In the genomic region with DNA sequence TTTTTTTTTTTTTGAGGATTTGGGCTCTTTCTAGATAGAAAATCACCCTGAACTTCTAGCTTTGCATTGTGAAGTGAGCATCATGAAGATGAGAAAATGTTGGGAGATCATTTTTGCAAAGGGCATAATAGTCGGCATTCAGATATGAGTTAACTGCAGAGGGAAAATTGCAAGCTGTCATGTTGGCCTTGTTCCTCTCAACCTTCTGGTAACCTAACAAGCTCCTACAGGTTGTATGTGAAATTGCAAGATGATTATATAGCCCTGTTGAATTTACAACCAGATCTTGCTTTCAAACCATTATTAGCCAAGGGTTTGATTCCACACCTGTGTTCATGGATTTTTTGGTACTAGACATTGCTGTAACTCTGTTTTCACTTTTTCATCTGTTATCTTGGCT, we compare ENCODE assay signal across 8 cellular contexts. TPM values are rescaled to one million over a fixed set of nuclear protein-coding genes. Genes with fewer than 3 reads are reported as not detected.
DNase-seq lines count a peak whose midpoint lies in the region; ATAC-seq and TF ChIP-seq lines count a peak whose summit lies in the region.

No MANE protein-coding gene starts in this region.

- peak overlapping the region; percentile 74 for H3K4me2 ChIP-seq in SU-DHL-6 (ENCODE audit: low read depth, low read length, poor library complexity, severe bottlenecking)

- H3K9ac ChIP-seq in SU-DHL-6 (ENCODE audit: low read length), result peak overlapping the region; percentile 88; the same call in 1 of the 2 replicates

- intact Hi-C loops in Calu3 (cut with micrococcal nuclease; ENCODE audit: unreplicated experiment), result no loop called here
- intact Hi-C loops in upper lobe of right lung (cut with DNase I), result no loop called here

- H3K4me1 Mint-ChIP-seq in Calu3 (ENCODE audit: low read depth, unreplicated experiment), result peaks cover 13% of the 10 kb centered on the region

- peaks cover 21% of the 10 kb centered on the region for H3F3A ChIP-seq in SU-DHL-6 (ENCODE audit: insufficient read depth)

- POLR2A ChIA-PET in HEK293 (lab: Yijun Ruan, JAX), result interaction anchor here (0.7 to 3.5 kb wide), 4 partner anchors 9 to 54 kb away, joined by 3 to 17 read pairs (median 4); a partner anchor contains a TSS

- H3K79me2 ChIP-seq in SU-DHL-6 (ENCODE audit: insufficient read depth, low read length), result peaks cover 48% of the 10 kb centered on the region

- CTCF ChIA-PET in Calu3 (lab: Charles Lee) (interaction anchor here (0.6 to 1.2 kb wide), 4 partner anchors 44 to 191 kb away, joined by 3 to 7 read pairs (median 4); a partner anchor contains a TSS), HEK293 (lab: Yijun Ruan, JAX) (interaction anchor here (0.7 to 2.2 kb wide), 9 partner anchors 8 to 110 kb away, joined by 3 to 10 read pairs (median 4); a partner anchor contains a TSS)

- no peak overlapping the region for H3K27ac Mint-ChIP-seq in Calu3 (ENCODE audit: unreplicated experiment)

- no peaks in the 10 kb centered on the region for H3K9me3 ChIP-seq in HEK293 (ENCODE audit: control insufficient read depth, insufficient read depth, low read depth, low read length)
- H3K9me3 ChIP-seq in SU-DHL-6 (ENCODE audit: insufficient read depth, low read length), result no peaks in the 10 kb centered on the region
- no peaks in the 10 kb centered on the region for H3K9me3 ChIP-seq in upper lobe of right lung

- H2AFZ ChIP-seq in SU-DHL-6 (ENCODE audit: low read depth, low read length, severe bottlenecking), result no peak overlapping the region

- H3K4me3 Mint-ChIP-seq in Calu3 (ENCODE audit: low read depth, unreplicated experiment), result peak overlapping the region; percentile 76

- no peaks in the 10 kb centered on the region for H3K27me3 Mint-ChIP-seq in Calu3 (ENCODE audit: unreplicated experiment)

- H3K36me3 ChIP-seq in HEK293 (ENCODE audit: control insufficient read depth in 2 of 2, insufficient read depth in 1 of 2, low read length in 2 of 2) (peaks cover 4 to 47% of the 10 kb centered on the region in 2 experiments; a peak in 2 of 3 replicates), SU-DHL-6 (ENCODE audit: low read length) (no peaks in the 10 kb centered on the region), upper lobe of right lung (peaks cover 46% of the 10 kb centered on the region)

- H3K27me3 ChIP-seq in SU-DHL-6 (ENCODE audit: low read length) (no peaks in the 10 kb centered on the region), upper lobe of right lung (no peaks in the 10 kb centered on the region)

- no peak overlapping the region; the same call in 1 of the 2 replicates for H3K4me3 ChIP-seq in HEK293 (ENCODE audit: low read depth, low read length)
- peak overlapping the region; percentile 81 for H3K4me3 ChIP-seq in SU-DHL-6 (ENCODE audit: insufficient read depth, low read length, poor library complexity, severe bottlenecking)
- H3K4me3 ChIP-seq in fibroblast of villous mesenchyme (ENCODE audit: low read depth, low read length), result no peak overlapping the region
- H3K4me3 ChIP-seq in upper lobe of right lung, result peak overlapping the region; percentile 79

- no peak for TF ChIP-seq CTCF in Calu3 (IDR thresholded peaks at IDR 0.05; ENCODE audit: unreplicated experiment)
- TF ChIP-seq CTCF in HEK293 (tag by site-specific recombination; IDR thresholded peaks at IDR 0.05), result no peak
- peak; percentile 25 for TF ChIP-seq CTCF in SU-DHL-6 (IDR thresholded peaks at IDR 0.05; ENCODE audit: insufficient read depth, low read length, poor library complexity, severe bottlenecking)
- peak; percentile 48 for TF ChIP-seq CTCF in fibroblast of villous mesenchyme (IDR thresholded peaks at IDR 0.05; ENCODE audit: insufficient read depth, low read depth, low read length)
- TF ChIP-seq CTCF in upper lobe of right lung (IDR thresholded peaks at IDR 0.05), result peak; percentile 35

- peaks cover 45% of the 10 kb centered on the region for H3K36me3 Mint-ChIP-seq in Calu3 (ENCODE audit: insufficient read depth, unreplicated experiment)

- H3K4me1 ChIP-seq in HEK293 (ENCODE audit: control insufficient read depth, insufficient read depth, low read length), result peaks cover 5% of the 10 kb centered on the region
- H3K4me1 ChIP-seq in upper lobe of right lung, result peaks cover 38% of the 10 kb centered on the region

- ATAC-seq in upper lobe of right lung, result no peak

- H3K9me2 ChIP-seq in SU-DHL-6 (replicated peaks; ENCODE audit: insufficient read depth, low read length), result no peaks in the 10 kb centered on the region

- no peaks in the 10 kb centered on the region for H4K20me1 ChIP-seq in SU-DHL-6 (ENCODE audit: low read depth, low read length)

- no TSS peak for BruUV-seq in Calu3 (replicated peaks; lab: Mats Ljungman, UMichigan)

- H3K27ac ChIP-seq in HEK293 (ENCODE audit: extremely low read depth, low read depth, low read length), result no peak overlapping the region
- peak overlapping the region; percentile 48; the same call in 1 of the 2 replicates for H3K27ac ChIP-seq in SU-DHL-6 (ENCODE audit: low read depth, low read length)
- H3K27ac ChIP-seq in upper lobe of right lung, result no peak overlapping the region

- H3K9me3 Mint-ChIP-seq in Calu3 (ENCODE audit: low read depth, unreplicated experiment), result no peaks in the 10 kb centered on the region

- DNase-seq in Calu3, result no peak
- peak; percentile 44 for DNase-seq in fibroblast of villous mesenchyme (ENCODE audit: low read depth)
- DNase-seq in upper lobe of right lung, result no peak
- DNase-seq in SHP77 (lab: John Stamatoyannopoulos, UW), result no peak
- DNase-seq in activated gamma-delta T cell treated with Interleukin-2 at 50 U/mL for 16 hours, result no peak
- no peak for DNase-seq in activated CD8-positive, alpha-beta memory T cell treated with anti-CD3 and anti-CD28 coated beads, Interleukin-2, amount 50 U/mL, for 48 hours

TF ChIP-seq in HEK293, 187 proteins besides CTCF, POLR2A, EP300 and RAD21:
- no peak for TF ChIP-seq ZNF629 (tag by site-specific recombination; IDR thresholded peaks at IDR 0.05)
- TF ChIP-seq SCRT2 (tag by site-specific recombination; IDR thresholded peaks at IDR 0.05), result peak; percentile 92
- no peak for TF ChIP-seq ZXDB (tag by site-specific recombination; IDR thresholded peaks at IDR 0.05)
- peak; percentile 50; the same call in 1 of the 2 replicates for TF ChIP-seq SCRT1 (tag by site-specific recombination; IDR thresholded peaks at IDR 0.05; ENCODE audit: borderline replicate concordance)
- TF ChIP-seq ZNF501 (tag by site-specific recombination; IDR thresholded peaks at IDR 0.05), result no peak
- no peak for TF ChIP-seq ZNF785 (tag by site-specific recombination; IDR thresholded peaks at IDR 0.05)
- TF ChIP-seq, protein P1, sequence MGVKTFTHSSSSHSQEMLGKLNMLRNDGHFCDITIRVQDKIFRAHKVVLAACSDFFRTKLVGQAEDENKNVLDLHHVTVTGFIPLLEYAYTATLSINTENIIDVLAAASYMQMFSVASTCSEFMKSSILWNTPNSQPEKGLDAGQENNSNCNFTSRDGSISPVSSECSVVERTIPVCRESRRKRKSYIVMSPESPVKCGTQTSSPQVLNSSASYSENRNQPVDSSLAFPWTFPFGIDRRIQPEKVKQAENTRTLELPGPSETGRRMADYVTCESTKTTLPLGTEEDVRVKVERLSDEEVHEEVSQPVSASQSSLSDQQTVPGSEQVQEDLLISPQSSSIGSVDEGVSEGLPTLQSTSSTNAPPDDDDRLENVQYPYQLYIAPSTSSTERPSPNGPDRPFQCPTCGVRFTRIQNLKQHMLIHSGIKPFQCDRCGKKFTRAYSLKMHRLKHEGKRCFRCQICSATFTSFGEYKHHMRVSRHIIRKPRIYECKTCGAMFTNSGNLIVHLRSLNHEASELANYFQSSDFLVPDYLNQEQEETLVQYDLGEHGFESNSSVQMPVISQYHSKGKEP (tag by site-specific recombination; IDR thresholded peaks at IDR 0.05), result no peak
- no peak for TF ChIP-seq ZNF112 (tag by site-specific recombination; IDR thresholded peaks at IDR 0.05)
- no peak for TF ChIP-seq ZNF76 (tag by site-specific recombination; IDR thresholded peaks at IDR 0.05; ENCODE audit: borderline replicate concordance, low read depth)
- no peak for TF ChIP-seq KLF8 (tag by site-specific recombination; IDR thresholded peaks at IDR 0.05)
TF ChIP-seq in HEK293: peak in this region for 2.

RNA-seq across cellular contexts. Expression of a gene that starts 2.2 kb away (rescaled TPM):
- total RNA-seq in Calu3 (2022) (32.4 and 36.5 TPM in 2 replicates), fibroblast of villous mesenchyme (30.9 and 46.2 TPM in 2 replicates), upper lobe of right lung (66.2 TPM)

RNA-seq across cellular contexts. Expression of a gene that starts 32.7 kb away (rescaled TPM):
- total RNA-seq in Calu3 (2022) (30.6 and 33.0 TPM in 2 replicates), fibroblast of villous mesenchyme (25.4 and 28.9 TPM in 2 replicates), upper lobe of right lung (46.5 TPM)

RNA-seq across cellular contexts. Expression of a gene that starts 45.4 kb away (rescaled TPM):
- 52.0 and 66.5 TPM in 2 replicates for total RNA-seq in Calu3 (2022)
- 46.7 and 48.8 TPM in 2 replicates for total RNA-seq in fibroblast of villous mesenchyme
- 45.9 TPM for total RNA-seq in upper lobe of right lung

RNA-seq across cellular contexts. Expression of a gene that starts 53.9 kb away (rescaled TPM):
- total RNA-seq in Calu3 (2022) (588 and 622 TPM in 2 replicates), fibroblast of villous mesenchyme (521 and 592 TPM in 2 replicates), upper lobe of right lung (895 TPM)

RNA-seq across cellular contexts. Expression of a gene that starts 55.0 kb away (rescaled TPM):
- total RNA-seq in Calu3 (2022) (76.7 and 97.9 TPM in 2 replicates), fibroblast of villous mesenchyme (31.5 and 33.5 TPM in 2 replicates), upper lobe of right lung (62.9 TPM)

Comparison
In these comparisons a context has a peak if more than half of its experiments do, and no peak if none do; other contexts are left out.
1. CTCF ChIP-seq: peak in SU-DHL-6 (single experiment), fibroblast of villous mesenchyme (single experiment) and upper lobe of right lung (single experiment); none in Calu3 (single experiment) and HEK293 (single experiment).
2. H3K4me3 ChIP-seq: peak in SU-DHL-6 (single experiment) and upper lobe of right lung (single experiment); none in HEK293 (single experiment) and fibroblast of villous mesenchyme (single experiment).